24 cellular contexts compared by ENCODE assay signal in genomic region chr10:5887029-5887428, GRCh38. TPM values are rescaled to one million over a fixed set of nuclear protein-coding genes. Genes with fewer than 3 reads are reported as not detected.
A peak's percentile ranks its signal among the peaks of the same experiment; 100 is the strongest.
DNase-seq lines count a peak whose midpoint lies in the region; ATAC-seq, FAIRE-seq and TF ChIP-seq lines count a peak whose summit lies in the region.
"Had no signal": no experiment of that assay in that cellular context is flagged by ENCODE, and none has a peak within 500 bp of the region (broad histone marks: within the 10 kb centered on the region; RNA-seq: fewer than 3 reads in every experiment).

No MANE protein-coding gene starts in this region.

- H3K36me3 Mint-ChIP-seq in nephron progenitor cell (ENCODE audit: low read depth): peaks cover 41% of the 10 kb centered on the region

- H3K9ac ChIP-seq in BLaER1 (no peak overlapping the region), GM23248 (no peak overlapping the region)

- H3K4me3 ChIP-seq in BLaER1: no peak overlapping the region
- no peak overlapping the region for H3K4me3 ChIP-seq in GM23248
- H3K4me3 ChIP-seq: PC-9, suprapubic skin, vagina had no signal

- H3K9me3 ChIP-seq in BLaER1 (no peaks in the 10 kb centered on the region), GM23248 (ENCODE audit: low read depth) (no peaks in the 10 kb centered on the region)
- H3K9me3 ChIP-seq: esophagus squamous epithelium, suprapubic skin, vagina had no signal

- intact Hi-C loops in sciatic nerve (cut with DNase I): loop anchor here (10.0 kb wide), 1 partner anchor 72 kb away; the partner anchor contains the start of gene GDI2

- no peak overlapping the region for H2AFZ ChIP-seq in GM23248
- H2AFZ ChIP-seq: PC-9 had no signal

- peaks cover 38% of the 10 kb centered on the region for H3K79me2 ChIP-seq in GM23248 (ENCODE audit: insufficient read depth)

- no peak overlapping the region for H3K27ac Mint-ChIP-seq in nephron progenitor cell
- H3K27ac Mint-ChIP-seq: activated CD4-positive, alpha-beta T cell treated with anti-CD3 and anti-CD28 coated beads for 36 hours; natural killer cell; T-cell had no signal

- TF ChIP-seq CTCF in nephron progenitor cell (IDR thresholded peaks at IDR 0.05) (no peak), GM10266 (IDR thresholded peaks at IDR 0.05; ENCODE audit: control insufficient read depth, insufficient read depth, low read depth, missing control alignments) (no peak)

- H3K27me3 Mint-ChIP-seq in nephron progenitor cell (ENCODE audit: low read depth, poor library complexity): peaks cover 3% of the 10 kb centered on the region
- H3K27me3 Mint-ChIP-seq: activated CD4-positive, alpha-beta T cell treated with anti-CD3 and anti-CD28 coated beads for 36 hours; T-cell had no signal

- peaks cover 35% of the 10 kb centered on the region for H3K4me1 Mint-ChIP-seq in nephron progenitor cell

- H3K4me3 Mint-ChIP-seq in nephron progenitor cell: peak overlapping the region; percentile 49
- H3K4me3 Mint-ChIP-seq: natural killer cell had no signal

- no peaks in the 10 kb centered on the region for H3K9me3 Mint-ChIP-seq in nephron progenitor cell
- H3K9me3 Mint-ChIP-seq: natural killer cell, T-cell had no signal

- in situ Hi-C loops in GM23248 (cut with MboI): no loop called here

- H4K20me1 ChIP-seq in BLaER1 (peaks cover 30% of the 10 kb centered on the region), GM23248 (ENCODE audit: insufficient read depth) (no peaks in the 10 kb centered on the region)

- H3K4me2 ChIP-seq in BLaER1: peak overlapping the region; percentile 93
- H3K4me2 ChIP-seq in GM23248 (ENCODE audit: unreplicated experiment): no peak overlapping the region
- H3K4me2 ChIP-seq: PC-9 had no signal

- H3K9me2 ChIP-seq in GM23248 (ENCODE audit: insufficient read depth): no peaks in the 10 kb centered on the region

- no peak for FAIRE-seq in frontal cortex (lab: Jason Lieb, UNC)
- FAIRE-seq: GM19239 had no signal

- H3K27me3 ChIP-seq in BLaER1: no peaks in the 10 kb centered on the region
- no peaks in the 10 kb centered on the region for H3K27me3 ChIP-seq in GM23248 (replicated peaks; ENCODE audit: insufficient read depth)
- H3K27me3 ChIP-seq: brain microvascular endothelial cell, esophagus squamous epithelium, suprapubic skin, vagina had no signal

- ATAC-seq in sciatic nerve: no peak
- ATAC-seq: activated CD4-positive, alpha-beta T cell treated with anti-CD3 and anti-CD28 coated beads for 36 hours; left cardiac atrium; natural killer cell; T-cell had no signal

- H3F3A ChIP-seq in GM23248 (ENCODE audit: insufficient read depth): no peaks in the 10 kb centered on the region; the same call in 1 of the 2 replicates

- H3K4me1 ChIP-seq in BLaER1 (peaks cover 35% of the 10 kb centered on the region), GM23248 (ENCODE audit: insufficient read depth) (peaks cover 12% of the 10 kb centered on the region)

- DNase-seq in GM23248: peak; percentile 9
- peak; percentile 74 for DNase-seq in amniotic epithelial cell (ENCODE audit: low read depth)
- DNase-seq in nephron progenitor cell: no peak
- no peak for DNase-seq in sciatic nerve (ENCODE audit: low spot score)
- DNase-seq in frontal cortex (ENCODE audit: low spot score in 2 of 2): no peak
- DNase-seq in GM10266 (ENCODE audit: extremely low spot score): no peak
- DNase-seq: activated CD4-positive, alpha-beta T cell treated with anti-CD3 and anti-CD28 coated beads for 36 hours; brain microvascular endothelial cell; DMS79 treated with DMSO at 0.1 percent for 48 hours; effector memory CD4-positive, alpha-beta T cell; esophagus squamous epithelium; left cardiac atrium; mesenchymal stem cell; natural killer cell; NCI-H1105 treated with DMSO at 0.1 percent for 48 hours; NCI-H2081; NCI-H446; PC-9; SIG-M5; T-cell had no signal

- H3K36me3 ChIP-seq in BLaER1 (peaks cover 50% of the 10 kb centered on the region), GM23248 (ENCODE audit: low read depth) (peaks cover 9% of the 10 kb centered on the region)

- H3K27ac ChIP-seq in BLaER1: no peak overlapping the region
- no peak overlapping the region for H3K27ac ChIP-seq in GM23248
- H3K27ac ChIP-seq: brain microvascular endothelial cell, PC-9, suprapubic skin, vagina had no signal

- WGBS in GM23248 (ENCODE audit: low coverage in 1 of 2, low lambda C conversion rate in 2 of 2, missing lambda C conversion rate in 2 of 2), 2 experiments: 6 to 14% methylated on average over 1 of the region's 1 CpG

RNA-seq across cellular contexts. Expression of gene ANKRD16, which starts 2.7 kb away (rescaled TPM):
- 5.4 and 5.9 TPM in 2 replicates for total RNA-seq in GM23248 (2014; rRNA removed; shearing (Covaris generic))
- 2.7 and 3.1 TPM in 2 replicates for polyA plus RNA-seq in GM23248 (2016; fragmentation: Nextera tagmentation; extraction: Ambion mirVana)
- 10.0 TPM for total RNA-seq in sciatic nerve
- total RNA-seq in frontal cortex: 6.1 TPM

RNA-seq across cellular contexts. Expression of gene FBH1, which starts 3.0 kb away (rescaled TPM):
- total RNA-seq in GM23248 (2014; rRNA removed; shearing (Covaris generic)): 79.3 and 87.6 TPM in 2 replicates
- 66.4 and 71.4 TPM in 2 replicates for polyA plus RNA-seq in GM23248 (2016; fragmentation: Nextera tagmentation; extraction: Ambion mirVana)
- total RNA-seq in sciatic nerve (85.3 TPM), frontal cortex (35.1 TPM)

Comparison
In these comparisons a context has a peak if more than half of its experiments do, and no peak if none do; other contexts are left out.
1. DNase-seq: peak in GM23248 (single experiment) and amniotic epithelial cell (single experiment); none in nephron progenitor cell (single experiment), sciatic nerve (single experiment), frontal cortex (0 of 2) and GM10266 (single experiment).